ENCODE assay signal across 23 cellular contexts in the genomic region with DNA sequence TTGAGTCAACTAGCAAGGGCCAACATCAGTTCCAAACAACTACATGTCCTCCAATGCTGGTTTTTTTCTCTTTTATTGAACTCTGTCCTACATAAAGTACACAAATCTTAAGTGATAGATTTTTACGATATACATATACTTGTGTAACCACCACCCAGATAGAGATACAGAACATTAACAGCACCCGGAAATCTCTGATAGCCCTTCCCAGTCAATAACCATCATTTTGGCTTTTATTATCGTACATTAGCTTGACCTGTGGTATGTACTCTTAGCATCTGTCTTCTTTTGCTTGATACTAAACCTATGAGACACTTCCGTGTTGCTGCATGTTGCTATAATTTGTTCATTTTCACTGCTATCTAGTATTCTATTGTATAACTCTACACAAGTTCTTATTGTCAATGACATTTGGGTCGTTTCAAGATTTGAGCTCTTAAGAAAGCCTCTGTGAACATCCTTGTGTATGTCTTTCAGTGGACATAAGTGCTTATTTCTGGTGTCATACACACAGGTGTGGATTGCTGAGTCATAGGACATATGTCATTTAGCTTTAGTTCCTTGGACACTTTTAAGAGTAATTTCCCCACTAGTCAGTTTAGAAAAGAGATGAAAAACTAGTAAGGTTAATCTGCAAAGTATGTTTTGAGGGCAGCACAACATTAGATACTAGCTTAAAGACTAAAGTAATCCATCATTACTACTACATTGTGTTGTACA.
"Had no signal": no experiment of that assay in that cellular context is flagged by ENCODE, and none has a peak within 500 bp of the region (broad histone marks: within the 10 kb centered on the region; RNA-seq: fewer than 3 reads in every experiment).

No MANE protein-coding gene starts in this region.

- DNase-seq: colonic mucosa; cortex of kidney; effector CD8-positive, alpha-beta T cell; effector memory CD8-positive, alpha-beta T cell; endodermal cell; foreskin keratinocyte; heart left ventricle; hypothalamus; immature natural killer cell; islet precursor cell; kidney; kidney glomerular epithelial cell; left lung; left ventricle myocardium superior; lower lobe of right lung; mesenchymal stem cell; naive thymus-derived CD4-positive, alpha-beta T cell had no signal

- H3K4me1 ChIP-seq: colonic mucosa, esophagus muscularis mucosa, foreskin keratinocyte, gastroesophageal sphincter, heart left ventricle, left lung, lower lobe of right lung had no signal

- H2AFZ ChIP-seq: hepatocyte had no signal

- FAIRE-seq: endometrium, endothelial cell of umbilical vein, frontal cortex, kidney had no signal

- H3K9me3 ChIP-seq: colonic mucosa, esophagus muscularis mucosa, gastroesophageal sphincter, lower lobe of right lung had no signal

- H3K4me3 ChIP-seq: colonic mucosa, esophagus muscularis mucosa, gastroesophageal sphincter, heart left ventricle, hepatocyte, left lung, lower lobe of right lung had no signal

- H3K4me2 ChIP-seq: hepatocyte had no signal

- H3K36me3 ChIP-seq: colonic mucosa, esophagus muscularis mucosa, gastroesophageal sphincter, heart left ventricle, left lung, lower lobe of right lung had no signal

- H3K27me3 ChIP-seq: colonic mucosa, foreskin keratinocyte, heart left ventricle, hepatocyte, left lung had no signal

- H3K79me2 ChIP-seq: hepatocyte had no signal

- H3K27ac ChIP-seq: colonic mucosa, esophagus muscularis mucosa, foreskin keratinocyte, gastroesophageal sphincter, heart left ventricle, hepatocyte, left lung, lower lobe of right lung had no signal

- ATAC-seq: effector memory CD8-positive, alpha-beta T cell; foreskin keratinocyte; gastroesophageal sphincter; heart left ventricle; left lung; left ventricle myocardium superior; lower lobe of right lung; naive thymus-derived CD4-positive, alpha-beta T cell had no signal
